In the genomic region with DNA sequence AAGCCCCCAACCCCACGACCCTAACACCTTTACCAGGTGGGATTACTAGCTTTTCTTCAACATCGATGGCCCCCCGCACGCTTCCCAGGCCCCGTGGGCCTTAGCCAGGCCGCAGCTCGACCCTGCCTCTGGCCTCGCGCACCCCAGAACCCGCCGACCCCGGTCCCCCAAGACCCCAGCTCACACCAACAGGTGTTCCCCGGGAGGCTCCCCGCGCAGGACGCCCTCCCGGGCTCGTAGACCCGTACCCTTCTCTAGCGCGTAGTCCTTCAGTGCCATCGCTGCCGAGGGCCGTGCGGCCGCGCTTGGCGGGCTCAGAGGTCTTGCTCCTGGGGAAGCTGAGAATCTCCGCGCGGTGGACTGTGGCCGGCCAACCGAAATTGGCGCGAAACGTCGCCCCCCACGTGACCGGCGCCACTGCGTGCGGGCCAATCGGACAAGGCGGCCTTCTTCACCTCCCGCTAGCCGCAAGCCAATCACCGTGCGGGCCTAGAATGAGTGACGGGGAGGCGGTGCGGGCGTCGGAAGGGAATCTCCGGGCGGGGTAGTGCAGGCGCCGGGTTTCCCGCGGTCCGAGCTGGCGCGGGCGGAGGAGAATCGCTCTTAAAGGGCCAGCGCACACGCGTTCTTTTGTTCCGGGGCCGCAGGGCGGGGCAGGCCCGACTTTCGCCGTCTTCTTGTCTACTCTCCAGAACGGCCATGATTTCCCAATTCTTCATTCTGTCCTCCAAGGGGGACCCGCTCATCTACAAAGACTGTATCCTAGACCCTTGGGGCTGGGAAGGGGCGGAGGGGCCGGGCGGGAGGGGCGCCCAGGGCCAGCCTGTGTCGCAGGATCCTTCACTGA, we compare ENCODE assay signal across 8 cellular contexts. TPM values are rescaled to one million over a fixed set of nuclear protein-coding genes. Genes with fewer than 3 reads are reported as not detected.
DNase-seq lines count a peak whose midpoint lies in the region; ATAC-seq and TF ChIP-seq lines count a peak whose summit lies in the region.

A gene with protein sequence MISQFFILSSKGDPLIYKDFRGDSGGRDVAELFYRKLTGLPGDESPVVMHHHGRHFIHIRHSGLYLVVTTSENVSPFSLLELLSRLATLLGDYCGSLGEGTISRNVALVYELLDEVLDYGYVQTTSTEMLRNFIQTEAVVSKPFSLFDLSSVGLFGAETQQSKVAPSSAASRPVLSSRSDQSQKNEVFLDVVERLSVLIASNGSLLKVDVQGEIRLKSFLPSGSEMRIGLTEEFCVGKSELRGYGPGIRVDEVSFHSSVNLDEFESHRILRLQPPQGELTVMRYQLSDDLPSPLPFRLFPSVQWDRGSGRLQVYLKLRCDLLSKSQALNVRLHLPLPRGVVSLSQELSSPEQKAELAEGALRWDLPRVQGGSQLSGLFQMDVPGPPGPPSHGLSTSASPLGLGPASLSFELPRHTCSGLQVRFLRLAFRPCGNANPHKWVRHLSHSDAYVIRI (plus strand): TSS at position 628 of the 847 bp plus-strand sequence. CDS start 72 bp downstream, at position 700.
TSS of gene MCM7 (minus strand) at position 382 of the 847 bp plus-strand sequence. CDS start at position 279, 103 bp downstream.

- CTCF ChIA-PET in BJ (lab: Yijun Ruan, JAX) = interaction anchor here (0.5 to 2.3 kb wide), 10 partner anchors 9 to 636 kb away, joined by 3 to 6 read pairs (median 3); no protein-coding TSS in a partner anchor

- peaks cover 26% of the 10 kb centered on the region for H3K36me3 ChIP-seq in BJ (ENCODE audit: control insufficient read depth, insufficient read depth, low read length)

- H3K36me3 Mint-ChIP-seq in activated CD4-positive, alpha-beta T cell treated with anti-CD3 and anti-CD28 coated beads, Interleukin-2, amount 10 ng/mL, durations not matched to agents 24 days and 14 days (ENCODE audit: low read depth) = peaks cover 46% of the 10 kb centered on the region

- POLR2A ChIA-PET in BJ (lab: Charles Lee) = interaction anchor here (0.6 to 0.9 kb wide), 5 partner anchors 13 to 792 kb away, joined by 3 to 17 read pairs (median 3); partner anchors contain the start of genes BUD31 and COPS6

- TF ChIP-seq CTCF in BJ (IDR thresholded peaks at IDR 0.05; ENCODE audit: insufficient read depth, low read depth, low read length) = no peak
- no peak for TF ChIP-seq CTCF in coronary artery (IDR thresholded peaks at IDR 0.05)

- DNase-seq in BJ (ENCODE audit: low read depth) (peak; percentile 94), NCI-H526 treated with DMSO at 0.1 percent for 48 hours (lab: John Stamatoyannopoulos, UW) (peak; percentile 99), coronary artery (ENCODE audit: low spot score) (peak; percentile 99), left kidney (ENCODE audit: low read depth, low spot score) (peak; percentile 100)
- peak; percentile 99 for DNase-seq in activated CD4-positive, alpha-beta T cell treated with anti-CD3 and anti-CD28 coated beads, Interleukin-2, amount 10 ng/mL, durations not matched to agents 24 days and 14 days
- peak; percentile 98 for DNase-seq in stimulated activated CD4-positive, alpha-beta T cell treated with anti-CD3 and anti-CD28 coated beads, Interleukin-2, amount 100 ng/mL, for 24 hours

- intact Hi-C loops in activated CD4-positive, alpha-beta T cell treated with anti-CD3 and anti-CD28 coated beads, Interleukin-2, amount 10 ng/mL, durations not matched to agents 24 days and 14 days (cut with micrococcal nuclease) = loop anchor here (1.0 to 2.0 kb wide), 7 partner anchors 12 to 751 kb away; partner anchors contain the start of genes CNPY4, LAMTOR4, SLC12A9 and TAF6

- H3K4me3 ChIP-seq in BJ (ENCODE audit: low read depth, low read length) (peak within 1 kb of the TSS; percentile 61), coronary artery (peak within 1 kb of the TSS; percentile 82)

- H3K27ac ChIP-seq in coronary artery = peak within 1 kb of the TSS; percentile 82 to 97

- H3K9me3 Mint-ChIP-seq in activated CD4-positive, alpha-beta T cell treated with anti-CD3 and anti-CD28 coated beads, Interleukin-2, amount 10 ng/mL, durations not matched to agents 24 days and 14 days = no peaks in the 10 kb centered on the region

- no peaks in the 10 kb centered on the region for H3K27me3 ChIP-seq in BJ (ENCODE audit: control insufficient read depth, insufficient read depth, low read length)

- no peaks in the 10 kb centered on the region for H3K27me3 Mint-ChIP-seq in activated CD4-positive, alpha-beta T cell treated with anti-CD3 and anti-CD28 coated beads, Interleukin-2, amount 10 ng/mL, durations not matched to agents 24 days and 14 days

- peak within 1 kb of the TSS; percentile 94 for H3K27ac Mint-ChIP-seq in activated CD4-positive, alpha-beta T cell treated with anti-CD3 and anti-CD28 coated beads, Interleukin-2, amount 10 ng/mL, durations not matched to agents 24 days and 14 days

- ATAC-seq in GM19324 (IDR thresholded peaks at IDR 0.05; ENCODE audit: low FRiP score, unreplicated experiment) (peak; percentile 83), HG03469 (IDR thresholded peaks at IDR 0.05; ENCODE audit: unreplicated experiment) (peak; percentile 55)

- peaks cover 35% of the 10 kb centered on the region for H3K4me1 Mint-ChIP-seq in activated CD4-positive, alpha-beta T cell treated with anti-CD3 and anti-CD28 coated beads, Interleukin-2, amount 10 ng/mL, durations not matched to agents 24 days and 14 days

- peak within 1 kb of the TSS; percentile 94 for H3K4me3 Mint-ChIP-seq in activated CD4-positive, alpha-beta T cell treated with anti-CD3 and anti-CD28 coated beads, Interleukin-2, amount 10 ng/mL, durations not matched to agents 24 days and 14 days

RNA-seq across cellular contexts. Expression of the first gene that starts in this region (rescaled TPM):
- polyA plus RNA-seq in BJ (2011; rRNA removed) = 14.3 and 15.2 TPM in 2 replicates
- 9.2 and 14.1 TPM in 2 replicates for polyA minus RNA-seq in BJ (2011; rRNA and poly(A)+ RNA removed)
- 13.5 and 16.4 TPM in 2 replicates for total RNA-seq in activated CD4-positive, alpha-beta T cell treated with anti-CD3 and anti-CD28 coated beads, Interleukin-2, amount 10 ng/mL, durations not matched to agents 24 days and 14 days

RNA-seq across cellular contexts. Expression of gene MCM7, which starts in this region (rescaled TPM):
- polyA plus RNA-seq in BJ (2011; rRNA removed) = 53.8 and 89.0 TPM in 2 replicates
- 68.4 and 115 TPM in 2 replicates for polyA minus RNA-seq in BJ (2011; rRNA and poly(A)+ RNA removed)
- total RNA-seq in activated CD4-positive, alpha-beta T cell treated with anti-CD3 and anti-CD28 coated beads, Interleukin-2, amount 10 ng/mL, durations not matched to agents 24 days and 14 days = 464 and 469 TPM in 2 replicates

Comparison
In these comparisons a context has a peak if more than half of its experiments do, and no peak if none do; other contexts are left out.
1. Peak in every context shown above with its lines: DNase-seq, ATAC-seq, H3K4me3 ChIP-seq and H3K27ac ChIP-seq.